22 cellular contexts compared by ENCODE assay signal in genomic region chr7:123609883-123610239, GRCh38. TPM values are rescaled to one million over a fixed set of nuclear protein-coding genes. Genes with fewer than 3 reads are reported as not detected.
DNase-seq lines count a peak whose midpoint lies in the region; ATAC-seq, FAIRE-seq and TF ChIP-seq lines count a peak whose summit lies in the region.
"Had no signal": no experiment of that assay in that cellular context is flagged by ENCODE, and none has a peak within 500 bp of the region (broad histone marks: within the 10 kb centered on the region; RNA-seq: fewer than 3 reads in every experiment).

No MANE protein-coding gene starts in this region.

- ATAC-seq in right cardiac atrium = no peak
- no peak; the same call in 2 of the 3 replicates for ATAC-seq in K562
- peak; percentile 1 to 13 for ATAC-seq in gastrocnemius medialis
- no peak for ATAC-seq in aorta (ENCODE audit: low FRiP score)
- ATAC-seq: CD8-positive, alpha-beta T cell; GM12878; HCT116 had no signal

- no peak overlapping the region for H3K9ac ChIP-seq in K562 (ENCODE audit: insufficient read depth in 1 of 2, low read depth in 2 of 2, low read length in 2 of 2)
- H3K9ac ChIP-seq: BLaER1 had no signal

- H2AFZ ChIP-seq in K562 (ENCODE audit: low read depth, low read length) = peak overlapping the region; percentile 57; the same call in 1 of the 2 replicates

- no peak for TF ChIP-seq EP300 in K562 (IDR thresholded peaks at IDR 0.05; ENCODE audit: low read length)

- H3K4me1 ChIP-seq in right cardiac atrium (ENCODE audit: control insufficient read depth, insufficient read depth, low read length) = no peaks in the 10 kb centered on the region
- peaks cover 0 to 10% of the 10 kb centered on the region in 2 experiments; a peak in 3 of 5 replicates for H3K4me1 ChIP-seq in K562 (replicated peaks in 1 of 2; ENCODE audit: control insufficient read depth in 2 of 2, insufficient read depth in 2 of 2, low read length in 2 of 2)
- peaks cover 36 to 52% of the 10 kb centered on the region in 2 donors for H3K4me1 ChIP-seq in gastrocnemius medialis
- peaks cover 9% of the 10 kb centered on the region for H3K4me1 ChIP-seq in Caco-2
- no peaks in the 10 kb centered on the region for H3K4me1 ChIP-seq in aorta (ENCODE audit: control insufficient read depth in 1 of 2, insufficient read depth in 2 of 2, low read length in 2 of 2)
- H3K4me1 ChIP-seq: BLaER1 had no signal

- peak overlapping the region; percentile 62 for H3K27ac ChIP-seq in right cardiac atrium (ENCODE audit: low read length)
- peak overlapping the region; percentile 35; the same call in 2 of the 3 replicates for H3K27ac ChIP-seq in K562 (ENCODE audit: extremely low read depth, low read depth, low read length)
- peak overlapping the region; percentile 91 to 93 (median 92) for H3K27ac ChIP-seq in gastrocnemius medialis
- no peak overlapping the region for H3K27ac ChIP-seq in aorta (ENCODE audit: low read depth in 1 of 2, low read length in 2 of 2)
- H3K27ac ChIP-seq: BLaER1, HL-60 had no signal

- H3K4me3 ChIP-seq in right cardiac atrium (ENCODE audit: low read length) = no peak overlapping the region
- no peak overlapping the region for H3K4me3 ChIP-seq in K562
- peak overlapping the region; percentile 36 to 46 (median 40) for H3K4me3 ChIP-seq in gastrocnemius medialis
- H3K4me3 ChIP-seq in Caco-2 (ENCODE audit: low read depth, low read length) = no peak overlapping the region
- H3K4me3 ChIP-seq in aorta (ENCODE audit: low read length in 2 of 2) = no peak overlapping the region
- H3K4me3 ChIP-seq: BLaER1, GM12878 had no signal

- peaks cover 15% of the 10 kb centered on the region for H3K9me3 Mint-ChIP-seq in Caco-2 (ENCODE audit: unreplicated experiment)
- H3K9me3 Mint-ChIP-seq: CD8-positive, alpha-beta T cell; HFFc6 had no signal

- H3K4me1 Mint-ChIP-seq in Caco-2 (ENCODE audit: low read depth, unreplicated experiment) = peaks cover 1% of the 10 kb centered on the region
- H3K4me1 Mint-ChIP-seq: CD14-positive monocyte had no signal

- peak; percentile 4 to 10; a peak in 2 of 4 replicates for TF ChIP-seq RAD21 in K562 (CRISPR knock-in tag; conservative IDR thresholded peaks at IDR 0.05 in 1 of 2, IDR thresholded peaks at IDR 0.05 in 1 of 2)

- TF ChIP-seq CTCF in K562 (IDR thresholded peaks at IDR 0.05 in 2 of 3, conservative IDR thresholded peaks at IDR 0.05 in 1 of 3; ENCODE audit: insufficient read depth in 2 of 3, low read depth in 1 of 3, low read length in 3 of 3) (no peak), gastrocnemius medialis (IDR thresholded peaks at IDR 0.05 in 4 of 5, conservative IDR thresholded peaks at IDR 0.05 in 1 of 5) (no peak), Caco-2 (IDR thresholded peaks at IDR 0.05; ENCODE audit: insufficient read depth in 1 of 2, low read depth in 1 of 2, low read length in 1 of 2, severe bottlenecking in 1 of 2, unreplicated experiment in 1 of 2) (no peak)

- TF ChIP-seq POLR2A in K562 (conservative IDR thresholded peaks at IDR 0.05) (no peak), gastrocnemius medialis (IDR thresholded peaks at IDR 0.05) (no peak)

- no peak for DNase-seq in right cardiac atrium
- no peak for DNase-seq in cardiac septum (ENCODE audit: low spot score)
- DNase-seq in K562 (ENCODE audit: extremely low read depth in 1 of 4, low spot score in 3 of 4) = no peak
- no peak for DNase-seq in gastrocnemius medialis
- no peak for DNase-seq in Caco-2
- DNase-seq in aorta = no peak
- DNase-seq: CD8-positive, alpha-beta T cell; DMS 273 treated with DMSO at 0.1 percent for 48 hours; DND-41; EL; GOT3; H7; HFFc6 had no signal

- no peaks in the 10 kb centered on the region for H3K9me1 ChIP-seq in K562 (ENCODE audit: control insufficient read depth, insufficient read depth, low read length)

- BruUV-seq in K562 (replicated peaks; lab: Mats Ljungman, UMichigan) (no TSS peak), Caco-2 (replicated peaks; lab: Mats Ljungman, UMichigan) (no TSS peak)

- no peaks in the 10 kb centered on the region for H3K9me3 ChIP-seq in right cardiac atrium (ENCODE audit: control insufficient read depth, low read length)
- H3K9me3 ChIP-seq in K562 (replicated peaks; ENCODE audit: control insufficient read depth, insufficient read depth, low read depth, low read length) = no peaks in the 10 kb centered on the region
- no peaks in the 10 kb centered on the region for H3K9me3 ChIP-seq in gastrocnemius medialis
- H3K9me3 ChIP-seq in Caco-2 = no peaks in the 10 kb centered on the region
- H3K9me3 ChIP-seq in aorta (ENCODE audit: control insufficient read depth, low read length) = no peaks in the 10 kb centered on the region
- H3K9me3 ChIP-seq: BLaER1 had no signal

- peak overlapping the region; percentile 36; the same call in 1 of the 2 replicates for H3K4me2 ChIP-seq in K562 (ENCODE audit: insufficient read depth, low read length)
- H3K4me2 ChIP-seq: BLaER1 had no signal

- no peaks in the 10 kb centered on the region for H3K27me3 Mint-ChIP-seq in Caco-2 (ENCODE audit: insufficient read depth, unreplicated experiment)

- H3K36me3 ChIP-seq in K562 (ENCODE audit: control insufficient read depth, insufficient read depth, low read length) = no peaks in the 10 kb centered on the region
- H3K36me3 ChIP-seq in gastrocnemius medialis = no peaks in the 10 kb centered on the region
- H3K36me3 ChIP-seq in Caco-2 (ENCODE audit: control insufficient read depth, insufficient read depth, low read length) = no peaks in the 10 kb centered on the region
- no peaks in the 10 kb centered on the region for H3K36me3 ChIP-seq in aorta (ENCODE audit: control insufficient read depth in 1 of 2, insufficient read depth in 2 of 2, low read length in 1 of 2)
- H3K36me3 ChIP-seq: BLaER1 had no signal

- no peak overlapping the region for H3K4me3 Mint-ChIP-seq in Caco-2 (ENCODE audit: unreplicated experiment)
- H3K4me3 Mint-ChIP-seq: CD14-positive monocyte; CD8-positive, alpha-beta T cell; HFFc6 had no signal

- POLR2A ChIA-PET in K562 (lab: Yijun Ruan, JAX) = interaction anchor here (0.9 to 1.9 kb wide), 3 partner anchors 9 to 15 kb away, joined by 3 to 7 read pairs (median 5); no protein-coding TSS in a partner anchor
- POLR2A ChIA-PET in Caco-2 (lab: Charles Lee) = no interaction called here

- no peaks in the 10 kb centered on the region for H3K36me3 Mint-ChIP-seq in Caco-2 (ENCODE audit: insufficient read depth, unreplicated experiment)
- H3K36me3 Mint-ChIP-seq: CD14-positive monocyte; CD8-positive, alpha-beta T cell had no signal

- H3K27me3 ChIP-seq in right cardiac atrium (ENCODE audit: control insufficient read depth, insufficient read depth) (no peaks in the 10 kb centered on the region), K562 (ENCODE audit: control insufficient read depth in 2 of 2, insufficient read depth in 2 of 2, low read length in 2 of 2) (no peaks in the 10 kb centered on the region), gastrocnemius medialis (no peaks in the 10 kb centered on the region), Caco-2 (replicated peaks; ENCODE audit: control insufficient read depth, insufficient read depth, low read length) (no peaks in the 10 kb centered on the region), aorta (ENCODE audit: control insufficient read depth in 1 of 2, insufficient read depth in 2 of 2, low read length in 1 of 2) (no peaks in the 10 kb centered on the region)
- H3K27me3 ChIP-seq: BLaER1 had no signal

- no peaks in the 10 kb centered on the region for H4K20me1 ChIP-seq in K562 (replicated peaks; ENCODE audit: control insufficient read depth, insufficient read depth, low read length)
- H4K20me1 ChIP-seq: BLaER1 had no signal

- H3K79me2 ChIP-seq in K562 (ENCODE audit: control insufficient read depth, insufficient read depth, low read length) = no peaks in the 10 kb centered on the region

- in situ Hi-C loops in K562 (cut with MboI) (no loop called here), gastrocnemius medialis (cut with MboI; ENCODE audit: low sequenced_read_pairs in 4 of 4) (no loop called here)

- H3K27ac Mint-ChIP-seq in Caco-2 (ENCODE audit: unreplicated experiment) = no peak overlapping the region
- H3K27ac Mint-ChIP-seq: CD14-positive monocyte; CD8-positive, alpha-beta T cell; HFFc6 had no signal

- CTCF ChIA-PET in K562 (lab: Yijun Ruan, JAX; ENCODE audit: low intra/inter-chr PET ratio) (no interaction called here), Caco-2 (lab: Charles Lee) (no interaction called here)

- 66% methylated on average over 2 of the region's 2 CpGs for WGBS in right cardiac atrium
- WGBS in K562 (ENCODE audit: insufficient coverage, low coverage, missing lambda C conversion rate) = 19% methylated on average over 2 of the region's 2 CpGs
- WGBS in aorta, 2 donors = 17 to 20% methylated on average over 2 of the region's 2 CpGs

- intact Hi-C loops in right cardiac atrium (cut with DNase I) = no loop called here
- intact Hi-C loops in cardiac septum (cut with DNase I) = no loop called here
- intact Hi-C loops in K562 (cut with micrococcal nuclease) = no loop called here
- intact Hi-C loops in gastrocnemius medialis (cut with DNase I; ENCODE audit: low total_unique reads) = loop anchor here (2.0 kb wide), 1 partner anchor 33 kb away; no protein-coding TSS in a partner anchor
- intact Hi-C loops in Caco-2 (cut with micrococcal nuclease; ENCODE audit: unreplicated experiment) = no loop called here
- intact Hi-C loops in aorta (cut with DNase I) = no loop called here

- FAIRE-seq in K562 (lab: Jason Lieb, UNC) = no peak
- FAIRE-seq: GM12878 had no signal

RNA-seq across cellular contexts. Expression of gene ASB15, which starts 8.2 kb away (rescaled TPM):
- total RNA-seq in right cardiac atrium = 10 to 100 TPM; 15.6 to 56.7 (median 39.5) TPM
- 23.7 TPM for polyA plus RNA-seq in right cardiac atrium
- 20.0 TPM for total RNA-seq in cardiac septum
- total RNA-seq in K562 (2011; cell fraction: chromatin; rRNA removed; ENCODE audit: low replicate concordance) = not detected in 2 replicates
- not detected in 2 replicates for total RNA-seq in K562 (2011; cell fraction: nucleolus; rRNA removed)
- not detected in 2 replicates for total RNA-seq in K562 (2011; cell fraction: nucleoplasm; rRNA removed)
- not detected in 2 replicates for total RNA-seq in K562 (2014; rRNA removed)
- 0.03 TPM in 1 of 2 replicates, not detected in the other for total RNA-seq in K562 (2014; rRNA removed; fragmentation: Illumina TruSeq; extraction: Trizol)
- 0.04 and 0.19 TPM in 2 replicates for total RNA-seq in K562 (2015; rRNA removed; fragmentation: Illumina TruSeq; extraction: Trizol)
- total RNA-seq in K562 (2021) = 0.04 TPM in 1 of 2 replicates, not detected in the other
- not detected in 2 replicates for polyA plus RNA-seq in K562 (2011; rRNA removed)
- not detected in 2 replicates for polyA plus RNA-seq in K562 (2011; cell fraction: cytosol; rRNA removed)
- polyA plus RNA-seq in K562 (2011; cell fraction: nucleus; rRNA removed) = not detected in 2 replicates
- polyA plus RNA-seq in K562 (2012) = 0.09 and 1.3 TPM in 2 replicates
- 0.03 and 0.04 TPM in 2 replicates for polyA plus RNA-seq in K562 (2014; fragmentation: Illumina TruSeq; extraction: Trizol)
- under 1 TPM; 0.03 to 0.14 TPM for polyA plus RNA-seq in K562 (2014; fragmentation: Nextera tagmentation; extraction: Ambion mirVana)
- polyA plus RNA-seq in K562 (2014; rRNA removed) = 0.11 and 0.12 TPM in 2 replicates
- not detected in 2 replicates for polyA minus RNA-seq in K562 (2011; rRNA and poly(A)+ RNA removed)
- polyA minus RNA-seq in K562 (2011; cell fraction: cytosol; rRNA and poly(A)+ RNA removed) = not detected in 2 replicates
- not detected in 2 replicates for polyA minus RNA-seq in K562 (2011; cell fraction: nucleus; rRNA and poly(A)+ RNA removed)
- 10 to 100 TPM in 2 of 4 donors, 1 to 10 TPM in 2; 5.3 to 26.0 (median 10.4) TPM for total RNA-seq in gastrocnemius medialis
- not detected in 2 replicates for total RNA-seq in Caco-2 (2022)
- total RNA-seq in aorta = not detected
- under 1 TPM in 1 of 2 donors, not detected in 1; 0.13 TPM for polyA plus RNA-seq in aorta
- total RNA-seq: A673; CD8-positive, alpha-beta T cell; G401; GM12878; H7; HFFc6; HT1080 had no signal
- polyA plus RNA-seq: AG04450, CD14-positive monocyte, GM12878 had no signal

RNA-seq across cellular contexts. Expression of gene LMOD2, which starts 45.8 kb away (rescaled TPM):
- total RNA-seq in right cardiac atrium (100 to 1,000 TPM; 258 to 704 (median 329) TPM), cardiac septum (1,161 TPM), K562 (2014; rRNA removed) (not detected in 2 replicates), K562 (2014; rRNA removed; fragmentation: Illumina TruSeq; extraction: Trizol) (not detected in 2 replicates), K562 (2015; rRNA removed; fragmentation: Illumina TruSeq; extraction: Trizol) (not detected in 2 replicates), K562 (2021) (0.13 TPM in 1 of 2 replicates, not detected in the other), gastrocnemius medialis (100 to 1,000 TPM; 150 to 518 (median 314) TPM), Caco-2 (2022) (not detected in 2 replicates), aorta (not detected)
- polyA plus RNA-seq in right cardiac atrium (849 TPM), K562 (2011; rRNA removed) (not detected in 2 replicates), K562 (2014; fragmentation: Illumina TruSeq; extraction: Trizol) (not detected in 2 replicates), K562 (2014; fragmentation: Nextera tagmentation; extraction: Ambion mirVana) (under 1 TPM in 1 of 2 experiments, not detected in 1; 0.04 TPM), K562 (2014; rRNA removed) (not detected in 2 replicates), aorta (1 to 10 TPM in 1 of 2 donors, not detected in 1; 1.8 TPM)
- not detected in 2 replicates for total RNA-seq in K562 (2011; cell fraction: chromatin; rRNA removed; ENCODE audit: low replicate concordance)
- not detected in 2 replicates for total RNA-seq in K562 (2011; cell fraction: nucleolus; rRNA removed)
- total RNA-seq in K562 (2011; cell fraction: nucleoplasm; rRNA removed) = not detected in 2 replicates
- not detected in 2 replicates for polyA plus RNA-seq in K562 (2011; cell fraction: cytosol; rRNA removed)
- polyA plus RNA-seq in K562 (2011; cell fraction: nucleus; rRNA removed) = not detected in 2 replicates
- polyA plus RNA-seq in K562 (2012) = 0.08 TPM in 2 replicates
- polyA minus RNA-seq in K562 (2011; rRNA and poly(A)+ RNA removed) = not detected in 2 replicates
- polyA minus RNA-seq in K562 (2011; cell fraction: cytosol; rRNA and poly(A)+ RNA removed) = not detected in 2 replicates
- not detected in 2 replicates for polyA minus RNA-seq in K562 (2011; cell fraction: nucleus; rRNA and poly(A)+ RNA removed)
- total RNA-seq: A673; CD8-positive, alpha-beta T cell; G401; GM12878; H7; HFFc6; HT1080 had no signal
- polyA plus RNA-seq: AG04450, GM12878 had no signal

RNA-seq across cellular contexts. Expression of gene NDUFA5, which starts 52.2 kb away (rescaled TPM):
- 100 to 1,000 TPM; 270 to 342 (median 313) TPM for total RNA-seq in right cardiac atrium
- 375 TPM for polyA plus RNA-seq in right cardiac atrium
- 210 TPM for total RNA-seq in cardiac septum
- 25.5 and 92.7 TPM in 2 replicates for total RNA-seq in K562 (2011; cell fraction: chromatin; rRNA removed; ENCODE audit: low replicate concordance)
- 20.7 and 22.5 TPM in 2 replicates for total RNA-seq in K562 (2011; cell fraction: nucleolus; rRNA removed)
- 62.4 and 97.6 TPM in 2 replicates for total RNA-seq in K562 (2011; cell fraction: nucleoplasm; rRNA removed)
- total RNA-seq in K562 (2014; rRNA removed) = 187 and 199 TPM in 2 replicates
- total RNA-seq in K562 (2014; rRNA removed; fragmentation: Illumina TruSeq; extraction: Trizol) = 377 and 418 TPM in 2 replicates
- total RNA-seq in K562 (2015; rRNA removed; fragmentation: Illumina TruSeq; extraction: Trizol) = 324 and 363 TPM in 2 replicates
- 244 and 267 TPM in 2 replicates for total RNA-seq in K562 (2021)
- polyA plus RNA-seq in K562 (2011; rRNA removed) = 85.5 and 155 TPM in 2 replicates
- 4.9 and 17.7 TPM in 2 replicates for polyA plus RNA-seq in K562 (2011; cell fraction: cytosol; rRNA removed)
- 25.9 and 32.6 TPM in 2 replicates for polyA plus RNA-seq in K562 (2011; cell fraction: nucleus; rRNA removed)
- 154 and 254 TPM in 2 replicates for polyA plus RNA-seq in K562 (2012)
- polyA plus RNA-seq in K562 (2014; fragmentation: Illumina TruSeq; extraction: Trizol) = 257 and 269 TPM in 2 replicates
- polyA plus RNA-seq in K562 (2014; fragmentation: Nextera tagmentation; extraction: Ambion mirVana) = 100 to 1,000 TPM; 669 to 677 TPM
- 245 and 254 TPM in 2 replicates for polyA plus RNA-seq in K562 (2014; rRNA removed)
- 59.6 and 72.6 TPM in 2 replicates for polyA minus RNA-seq in K562 (2011; rRNA and poly(A)+ RNA removed)
- 41.1 and 61.1 TPM in 2 replicates for polyA minus RNA-seq in K562 (2011; cell fraction: cytosol; rRNA and poly(A)+ RNA removed)
- 65.4 and 83.4 TPM in 2 replicates for polyA minus RNA-seq in K562 (2011; cell fraction: nucleus; rRNA and poly(A)+ RNA removed)
- total RNA-seq in gastrocnemius medialis = 100 to 1,000 TPM in 3 of 4 donors, 10 to 100 TPM in 1; 82.8 to 148 (median 137) TPM
- 87.9 and 88.9 TPM in 2 replicates for total RNA-seq in Caco-2 (2022)
- 10 to 100 TPM; 51.1 to 53.6 TPM for total RNA-seq in aorta
- 100 to 1,000 TPM in 1 of 2 donors, 10 to 100 TPM in 1; 79.7 to 138 TPM for polyA plus RNA-seq in aorta

Comparison
In these comparisons a context has a peak if more than half of its experiments do, and no peak if none do; other contexts are left out.
1. ATAC-seq: peak in gastrocnemius medialis (2 of 2); none in right cardiac atrium (0 of 2), K562 (single experiment) and aorta (single experiment).
2. H3K27ac ChIP-seq: peak in right cardiac atrium (single experiment), K562 (single experiment) and gastrocnemius medialis (4 of 4); none in aorta (0 of 2).
3. H3K4me3 ChIP-seq: peak in gastrocnemius medialis (4 of 4); none in right cardiac atrium (single experiment), K562 (single experiment), Caco-2 (single experiment) and aorta (0 of 2).
4. RNA of gene LMOD2, which starts 45.8 kb away (total RNA-seq): 1,161 TPM in cardiac septum (single experiment), 258 to 704 TPM in right cardiac atrium and 150 to 518 TPM in gastrocnemius medialis; 0.13 TPM in K562, not detected in Caco-2 and not detected in aorta; every median in the first group is over 100 times any median in the second.